Comparison of ENCODE assay signal across 1 cellular context in the genomic region with DNA sequence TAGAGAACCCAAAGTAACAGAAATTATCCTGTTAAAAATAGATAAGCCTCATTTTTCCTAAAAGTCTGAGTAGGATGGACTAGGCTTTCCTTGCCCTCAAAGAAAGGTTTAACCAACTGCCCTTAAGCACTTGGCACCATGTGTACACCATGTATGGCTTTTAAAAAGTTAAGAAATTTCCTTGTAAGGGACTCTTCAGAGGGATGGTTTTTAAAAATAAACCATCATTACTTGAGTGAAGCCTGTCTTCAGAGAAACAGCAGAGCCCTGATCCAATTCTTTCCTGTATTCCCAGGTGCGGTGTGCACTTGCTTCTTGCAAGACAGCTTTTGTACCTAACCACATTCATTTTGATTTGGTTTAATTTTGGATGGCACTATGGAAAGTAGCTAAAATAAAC.
TF ChIP-seq lines count a peak whose summit lies in the region.

No MANE protein-coding gene starts in this region.

TF ChIP-seq in HepG2, 621 proteins besides CTCF, POLR2A, EP300 and RAD21:
- TF ChIP-seq MEF2D (CRISPR knock-in tag; IDR thresholded peaks at IDR 0.05) (no peak), GFI1 (CRISPR knock-in tag; IDR thresholded peaks at IDR 0.05; ENCODE audit: borderline replicate concordance) (no peak), ZNF550 (CRISPR knock-in tag; IDR thresholded peaks at IDR 0.05; ENCODE audit: borderline replicate concordance) (no peak), ZKSCAN1 (IDR thresholded peaks at IDR 0.05; ENCODE audit: low read length) (no peak), ZSCAN22 (CRISPR knock-in tag; IDR thresholded peaks at IDR 0.05) (no peak), ZNF746 (CRISPR knock-in tag; IDR thresholded peaks at IDR 0.05) (no peak), PHF8 (CRISPR knock-in tag; IDR thresholded peaks at IDR 0.05) (no peak)
- TF ChIP-seq, protein P1, sequence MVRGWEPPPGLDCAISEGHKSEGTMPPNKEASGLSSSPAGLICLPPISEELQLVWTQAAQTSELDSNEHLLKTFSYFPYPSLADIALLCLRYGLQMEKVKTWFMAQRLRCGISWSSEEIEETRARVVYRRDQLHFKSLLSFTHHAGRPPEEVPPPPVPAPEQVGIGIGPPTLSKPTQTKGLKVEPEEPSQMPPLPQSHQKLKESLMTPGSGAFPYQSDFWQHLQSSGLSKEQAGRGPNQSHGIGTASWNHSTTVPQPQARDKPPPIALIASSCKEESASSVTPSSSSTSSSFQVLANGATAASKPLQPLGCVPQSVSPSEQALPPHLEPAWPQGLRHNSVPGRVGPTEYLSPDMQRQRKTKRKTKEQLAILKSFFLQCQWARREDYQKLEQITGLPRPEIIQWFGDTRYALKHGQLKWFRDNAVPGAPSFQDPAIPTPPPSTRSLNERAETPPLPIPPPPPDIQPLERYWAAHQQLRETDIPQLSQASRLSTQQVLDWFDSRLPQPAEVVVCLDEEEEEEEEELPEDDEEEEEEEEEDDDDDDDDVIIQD (CRISPR knock-in tag; IDR thresholded peaks at IDR 0.05; ENCODE audit: low read depth): no peak
- TF ChIP-seq, protein P2, sequence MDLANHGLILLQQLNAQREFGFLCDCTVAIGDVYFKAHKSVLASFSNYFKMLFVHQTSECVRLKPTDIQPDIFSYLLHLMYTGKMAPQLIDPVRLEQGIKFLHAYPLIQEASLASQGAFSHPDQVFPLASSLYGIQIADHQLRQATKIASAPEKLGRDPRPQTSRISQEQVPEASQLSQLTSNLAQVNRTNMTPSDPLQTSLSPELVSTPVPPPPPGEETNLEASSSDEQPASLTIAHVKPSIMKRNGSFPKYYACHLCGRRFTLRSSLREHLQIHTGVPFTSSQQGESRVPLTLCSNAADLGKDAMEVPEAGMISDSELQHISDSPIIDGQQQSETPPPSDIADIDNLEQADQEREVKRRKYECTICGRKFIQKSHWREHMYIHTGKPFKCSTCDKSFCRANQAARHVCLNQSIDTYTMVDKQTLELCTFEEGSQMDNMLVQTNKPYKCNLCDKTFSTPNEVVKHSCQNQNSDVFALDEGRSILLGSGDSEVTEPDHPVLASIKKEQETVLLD (CRISPR knock-in tag; IDR thresholded peaks at IDR 0.05; ENCODE audit: low read depth): no peak
